1 cellular context compared by ENCODE assay signal in the genomic region with DNA sequence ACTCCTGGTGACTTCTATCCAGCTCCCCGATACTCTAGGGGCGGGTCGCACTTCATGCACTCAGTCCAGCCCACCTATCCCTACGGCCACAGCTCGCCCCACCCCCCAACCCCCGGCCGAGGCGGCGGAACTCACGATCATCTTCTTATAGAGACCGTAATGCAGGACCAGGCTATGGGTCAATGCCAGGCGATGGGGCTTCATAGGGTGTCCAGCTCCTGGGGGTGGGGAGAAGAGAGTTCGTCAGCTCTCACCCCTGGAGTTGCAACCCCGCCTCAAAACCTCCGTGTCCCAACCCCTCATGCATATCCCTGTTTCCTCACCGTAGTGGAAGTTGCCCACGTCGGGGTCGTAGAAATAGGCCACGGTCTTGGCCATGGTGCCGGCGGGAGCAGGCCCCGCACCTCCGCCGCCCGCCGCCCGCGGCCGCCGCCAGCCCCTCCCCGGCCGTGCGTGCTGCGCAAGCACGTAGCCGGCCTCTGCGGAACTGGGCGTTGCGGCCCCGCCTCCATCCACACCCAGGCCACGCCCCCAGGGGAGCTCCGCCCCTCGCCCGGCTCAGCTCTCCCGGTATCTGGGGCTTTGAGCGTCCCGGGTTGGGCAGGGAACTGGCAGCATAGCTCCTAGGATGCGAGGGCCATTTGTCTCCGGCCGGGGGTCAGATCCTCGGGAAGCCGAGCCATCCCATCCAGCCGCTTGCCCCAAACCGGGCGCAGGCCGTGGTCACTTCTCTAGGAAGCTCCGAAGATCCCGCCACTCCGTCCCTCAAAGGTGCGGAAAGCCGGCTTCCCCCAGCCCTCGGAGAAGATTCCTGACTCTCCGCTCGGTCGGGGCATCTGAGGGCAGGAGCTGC.
TF ChIP-seq lines count a peak whose summit lies in the region.

A gene (minus strand): TSS at position 437 of the 853 bp plus-strand sequence. CDS start 59 bp downstream, at position 378.
A gene with protein sequence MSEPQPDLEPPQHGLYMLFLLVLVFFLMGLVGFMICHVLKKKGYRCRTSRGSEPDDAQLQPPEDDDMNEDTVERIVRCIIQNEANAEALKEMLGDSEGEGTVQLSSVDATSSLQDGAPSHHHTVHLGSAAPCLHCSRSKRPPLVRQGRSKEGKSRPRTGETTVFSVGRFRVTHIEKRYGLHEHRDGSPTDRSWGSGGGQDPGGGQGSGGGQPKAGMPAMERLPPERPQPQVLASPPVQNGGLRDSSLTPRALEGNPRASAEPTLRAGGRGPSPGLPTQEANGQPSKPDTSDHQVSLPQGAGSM (plus strand): TSS at position 585 of the 853 bp plus-strand sequence. CDS start 1,229 bp downstream, outside the sequence.

TF ChIP-seq in neural cell, 6 proteins besides CTCF, POLR2A, EP300 and RAD21:
- TF ChIP-seq, protein P1, sequence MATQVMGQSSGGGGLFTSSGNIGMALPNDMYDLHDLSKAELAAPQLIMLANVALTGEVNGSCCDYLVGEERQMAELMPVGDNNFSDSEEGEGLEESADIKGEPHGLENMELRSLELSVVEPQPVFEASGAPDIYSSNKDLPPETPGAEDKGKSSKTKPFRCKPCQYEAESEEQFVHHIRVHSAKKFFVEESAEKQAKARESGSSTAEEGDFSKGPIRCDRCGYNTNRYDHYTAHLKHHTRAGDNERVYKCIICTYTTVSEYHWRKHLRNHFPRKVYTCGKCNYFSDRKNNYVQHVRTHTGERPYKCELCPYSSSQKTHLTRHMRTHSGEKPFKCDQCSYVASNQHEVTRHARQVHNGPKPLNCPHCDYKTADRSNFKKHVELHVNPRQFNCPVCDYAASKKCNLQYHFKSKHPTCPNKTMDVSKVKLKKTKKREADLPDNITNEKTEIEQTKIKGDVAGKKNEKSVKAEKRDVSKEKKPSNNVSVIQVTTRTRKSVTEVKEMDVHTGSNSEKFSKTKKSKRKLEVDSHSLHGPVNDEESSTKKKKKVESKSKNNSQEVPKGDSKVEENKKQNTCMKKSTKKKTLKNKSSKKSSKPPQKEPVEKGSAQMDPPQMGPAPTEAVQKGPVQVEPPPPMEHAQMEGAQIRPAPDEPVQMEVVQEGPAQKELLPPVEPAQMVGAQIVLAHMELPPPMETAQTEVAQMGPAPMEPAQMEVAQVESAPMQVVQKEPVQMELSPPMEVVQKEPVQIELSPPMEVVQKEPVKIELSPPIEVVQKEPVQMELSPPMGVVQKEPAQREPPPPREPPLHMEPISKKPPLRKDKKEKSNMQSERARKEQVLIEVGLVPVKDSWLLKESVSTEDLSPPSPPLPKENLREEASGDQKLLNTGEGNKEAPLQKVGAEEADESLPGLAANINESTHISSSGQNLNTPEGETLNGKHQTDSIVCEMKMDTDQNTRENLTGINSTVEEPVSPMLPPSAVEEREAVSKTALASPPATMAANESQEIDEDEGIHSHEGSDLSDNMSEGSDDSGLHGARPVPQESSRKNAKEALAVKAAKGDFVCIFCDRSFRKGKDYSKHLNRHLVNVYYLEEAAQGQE (IDR thresholded peaks at IDR 0.05; ENCODE audit: borderline replicate concordance): no peak
- TF ChIP-seq TAF1 (IDR thresholded peaks at IDR 0.05; ENCODE audit: low read depth): peak; percentile 34
- peak; percentile 89 for TF ChIP-seq POLR2AphosphoS5 (IDR thresholded peaks at IDR 0.05)
- peak; percentile 76 for TF ChIP-seq MXI1 (conservative IDR thresholded peaks at IDR 0.05; ENCODE audit: poor library complexity, severe bottlenecking)
- TF ChIP-seq SMC3 (conservative IDR thresholded peaks at IDR 0.05; ENCODE audit: poor library complexity): peak; percentile 19
- TF ChIP-seq EZH2 (IDR thresholded peaks at IDR 0.05; ENCODE audit: borderline replicate concordance, insufficient read depth, low read length, poor library complexity, severe bottlenecking): no peak
TF ChIP-seq in neural cell: peak in this region for 4.
